ENCODE assay signal across 26 cellular contexts in genomic region chr7:51592822-51593221, GRCh38.
"Had no signal": no experiment of that assay in that cellular context is flagged by ENCODE, and none has a peak within 500 bp of the region (broad histone marks: within the 10 kb centered on the region; RNA-seq: fewer than 3 reads in every experiment).

No MANE protein-coding gene starts in this region.

- DNase-seq: activated CD4-positive, alpha-beta T cell treated with anti-CD3 and anti-CD28 coated beads, Interleukin-2, amount 10 ng/mL, durations not matched to agents 24 days and 14 days; activated CD4-positive, CD25-positive, alpha-beta regulatory T cell; activated CD8-positive, alpha-beta T cell treated with anti-CD3 and anti-CD28 coated beads, Interleukin-2, amount 10 ng/mL, durations not matched to agents 7 days and 5 days; activated naive CD4-positive, alpha-beta T cell treated with anti-CD3 and anti-CD28 coated beads for 36 hours; activated naive CD8-positive, alpha-beta T cell treated with anti-CD3 and anti-CD28 coated beads, Interleukin-2, amount 50 U/mL, for 24 hours; activated T-cell treated with anti-CD3 and anti-CD28 coated beads, Interleukin-2, amount 50 U/mL, for 24 hours; brain microvascular endothelial cell; central memory CD4-positive, alpha-beta T cell; dorsolateral prefrontal cortex; foreskin keratinocyte; hypothalamus; midbrain; nephron progenitor cell; stimulated activated CD4-positive, alpha-beta T cell treated with anti-CD3 and anti-CD28 coated beads, Interleukin-12 subunit alpha, Interleukin-12 subunit beta, amount 100 ng/mL, for 4 hours; stimulated activated CD4-positive, alpha-beta T cell treated with anti-CD3 and anti-CD28 coated beads, Interleukin-1b, Interleukin-23, amount 100 ng/mL, for 48 hours; stimulated activated CD8-positive, alpha-beta memory T cell treated with anti-CD3 and anti-CD28 coated beads, Interleukin-4, amount 100 ng/mL, for 48 hours; stimulated activated naive CD4-positive, alpha-beta T cell; thyroid gland had no signal

- H3K27ac ChIP-seq: brain microvascular endothelial cell, dorsolateral prefrontal cortex, epithelial cell of prostate, foreskin keratinocyte, right atrium auricular region, thyroid gland had no signal

- H3K27ac Mint-ChIP-seq: activated CD4-positive, alpha-beta T cell treated with anti-CD3 and anti-CD28 coated beads, Interleukin-2, amount 10 ng/mL, durations not matched to agents 24 days and 14 days; activated CD8-positive, alpha-beta T cell treated with anti-CD3 and anti-CD28 coated beads, Interleukin-2, amount 10 ng/mL, durations not matched to agents 7 days and 5 days; activated naive CD4-positive, alpha-beta T cell treated with anti-CD3 and anti-CD28 coated beads for 36 hours; activated naive CD8-positive, alpha-beta T cell treated with anti-CD3 and anti-CD28 coated beads, Interleukin-2, amount 50 U/mL, for 24 hours; activated T-cell treated with anti-CD3 and anti-CD28 coated beads, Interleukin-2, amount 50 U/mL, for 24 hours; activated T-helper 2 cell treated with anti-CD3 and anti-CD28 coated beads, Interferon-gamma antibody, Interleukin-2, Interleukin-4, amounts not matched to agents 10 μg/mL and 5 μg/mL and 100 μg/mL, durations not matched to agents 14 hours and 24 hours and 36 hours; nephron progenitor cell; progenitor cell of endocrine pancreas had no signal

- FAIRE-seq: colon, keratinocyte, TTC549 had no signal

- H3K9me3 ChIP-seq: right atrium auricular region, thyroid gland had no signal

- H3K4me3 ChIP-seq: dorsolateral prefrontal cortex, right atrium auricular region, thyroid gland had no signal

- H3K27me3 ChIP-seq: brain microvascular endothelial cell, foreskin keratinocyte, right atrium auricular region, thyroid gland had no signal

- ATAC-seq: activated CD8-positive, alpha-beta T cell treated with anti-CD3 and anti-CD28 coated beads, Interleukin-2, amount 10 ng/mL, durations not matched to agents 7 days and 5 days; activated naive CD8-positive, alpha-beta T cell treated with anti-CD3 and anti-CD28 coated beads, Interleukin-2, amount 50 U/mL, for 24 hours; foreskin keratinocyte; left lobe of liver had no signal

- H3K36me3 ChIP-seq: brain microvascular endothelial cell, right atrium auricular region, thyroid gland had no signal

- H3K27me3 Mint-ChIP-seq: activated CD4-positive, alpha-beta T cell treated with anti-CD3 and anti-CD28 coated beads, Interleukin-2, amount 10 ng/mL, durations not matched to agents 24 days and 14 days; activated naive CD8-positive, alpha-beta T cell treated with anti-CD3 and anti-CD28 coated beads, Interleukin-2, amount 50 U/mL, for 24 hours; activated T-cell treated with anti-CD3 and anti-CD28 coated beads, Interleukin-2, amount 50 U/mL, for 24 hours had no signal

- H3K4me1 ChIP-seq: foreskin keratinocyte, right atrium auricular region, thyroid gland had no signal

- H3K4me3 Mint-ChIP-seq: activated CD4-positive, alpha-beta T cell treated with anti-CD3 and anti-CD28 coated beads, Interleukin-2, amount 10 ng/mL, durations not matched to agents 24 days and 14 days; activated CD8-positive, alpha-beta T cell treated with anti-CD3 and anti-CD28 coated beads, Interleukin-2, amount 10 ng/mL, durations not matched to agents 7 days and 5 days; activated naive CD4-positive, alpha-beta T cell treated with anti-CD3 and anti-CD28 coated beads for 36 hours; activated naive CD8-positive, alpha-beta T cell treated with anti-CD3 and anti-CD28 coated beads, Interleukin-2, amount 50 U/mL, for 24 hours; activated T-cell treated with anti-CD3 and anti-CD28 coated beads, Interleukin-2, amount 50 U/mL, for 24 hours; nephron progenitor cell had no signal

- H3K4me1 Mint-ChIP-seq: activated CD4-positive, alpha-beta T cell treated with anti-CD3 and anti-CD28 coated beads, Interleukin-2, amount 10 ng/mL, durations not matched to agents 24 days and 14 days; activated naive CD8-positive, alpha-beta T cell treated with anti-CD3 and anti-CD28 coated beads, Interleukin-2, amount 50 U/mL, for 24 hours had no signal

- H3K9me3 Mint-ChIP-seq: activated T-cell treated with anti-CD3 and anti-CD28 coated beads, Interleukin-2, amount 50 U/mL, for 24 hours had no signal
